ENCODE assay signal across 13 cellular contexts in genomic region chr3:160667452-160667851, GRCh38. TPM values are rescaled to one million over a fixed set of nuclear protein-coding genes. Genes with fewer than 3 reads are reported as not detected.
A peak's percentile ranks its signal among the peaks of the same experiment; 100 is the strongest.
DNase-seq lines count a peak whose midpoint lies in the region; ATAC-seq, FAIRE-seq and TF ChIP-seq lines count a peak whose summit lies in the region.
"Had no signal": no experiment of that assay in that cellular context is flagged by ENCODE, and none has a peak within 500 bp of the region (broad histone marks: within the 10 kb centered on the region; RNA-seq: fewer than 3 reads in every experiment).

No MANE protein-coding gene starts in this region.

- no peaks in the 10 kb centered on the region for H3K27me3 Mint-ChIP-seq in astrocyte (ENCODE audit: low read depth, unreplicated experiment)

- TF ChIP-seq CTCF in astrocyte (IDR thresholded peaks at IDR 0.05; ENCODE audit: insufficient read depth, low read depth, low read length) (no peak), GM10248 (IDR thresholded peaks at IDR 0.05; ENCODE audit: control extremely low read depth, extremely low read depth, low read depth, missing control alignments) (no peak)

- H3K36me3 ChIP-seq in astrocyte (ENCODE audit: insufficient read depth, low read length), result no peaks in the 10 kb centered on the region
- H3K36me3 ChIP-seq: upper lobe of right lung had no signal

- CTCF ChIA-PET in GM10248 (lab: Yijun Ruan, JAX), result interaction anchor here (0.8 to 1.8 kb wide), 2 partner anchors 11 to 274 kb away, joined by 3 to 6 read pairs; no protein-coding TSS in a partner anchor

- H2AFZ ChIP-seq in astrocyte (ENCODE audit: low read depth, low read length), result no peak overlapping the region

- no peak for FAIRE-seq in astrocyte (lab: Jason Lieb, UNC)

- peak overlapping the region; percentile 43 for H3K4me2 ChIP-seq in astrocyte (ENCODE audit: low read length)

- H3K4me1 Mint-ChIP-seq in astrocyte (ENCODE audit: low read depth, unreplicated experiment), result peaks cover 13% of the 10 kb centered on the region

- H3K4me3 ChIP-seq in astrocyte (ENCODE audit: insufficient read depth, low read depth, low read length), result no peak overlapping the region
- H3K4me3 ChIP-seq: upper lobe of right lung had no signal

- no peak overlapping the region for H3K27ac Mint-ChIP-seq in astrocyte (ENCODE audit: unreplicated experiment)

- no peaks in the 10 kb centered on the region for H3K9me3 Mint-ChIP-seq in astrocyte (ENCODE audit: unreplicated experiment)

- in situ Hi-C loops in ACHN (cut with HindIII; ENCODE audit: low pct_ligation_motif_present, low pct_unique_long_range_greater_than_20kb, low sequenced_read_pairs), result no loop called here

- H4K20me1 ChIP-seq in astrocyte (ENCODE audit: insufficient read depth, low read length), result no peaks in the 10 kb centered on the region

- ATAC-seq in GM18867 (IDR thresholded peaks at IDR 0.05; ENCODE audit: unreplicated experiment), result no peak
- ATAC-seq: upper lobe of right lung had no signal

- POLR2A ChIA-PET in GM10248 (lab: Yijun Ruan, JAX), result no interaction called here

- H3K4me3 Mint-ChIP-seq in astrocyte (ENCODE audit: unreplicated experiment), result no peak overlapping the region

- DNase-seq in ACHN (peak; percentile 19), HK-2 (ENCODE audit: unreplicated experiment) (peak; percentile 36), astrocyte (ENCODE audit: low read depth) (peak; percentile 79), kidney glomerular epithelial cell (lab: John Stamatoyannopoulos, UW) (peak; percentile 68), HuH-7.5 (ENCODE audit: low spot score) (no peak), GM10248 (ENCODE audit: extremely low spot score) (no peak), GOT3 (lab: John Stamatoyannopoulos, UW) (no peak)
- DNase-seq: activated CD8-positive, alpha-beta memory T cell treated with anti-CD3 and anti-CD28 coated beads, Interleukin-2, amount 50 U/mL, for 4 hours; GF-D8; NCI-H1092; Right ventricle myocardium superior; upper lobe of right lung had no signal

- no peaks in the 10 kb centered on the region for H3K79me2 ChIP-seq in astrocyte (ENCODE audit: insufficient read depth, low read length)

- no peaks in the 10 kb centered on the region for H3K36me3 Mint-ChIP-seq in astrocyte (ENCODE audit: low read depth, unreplicated experiment)

- H3K9ac ChIP-seq in astrocyte (ENCODE audit: low read length), result no peak overlapping the region

- H3K27me3 ChIP-seq in astrocyte (ENCODE audit: insufficient read depth, low read length), result no peaks in the 10 kb centered on the region
- H3K27me3 ChIP-seq: upper lobe of right lung had no signal

- H3K4me1 ChIP-seq in astrocyte (ENCODE audit: insufficient read depth, low read length), result peaks cover 25% of the 10 kb centered on the region
- H3K4me1 ChIP-seq: upper lobe of right lung had no signal

- H3K9me3 ChIP-seq in astrocyte (ENCODE audit: insufficient read depth, low read depth, low read length), result no peaks in the 10 kb centered on the region
- H3K9me3 ChIP-seq: upper lobe of right lung had no signal

- H3K27ac ChIP-seq in astrocyte (ENCODE audit: low read depth, low read length), result no peak overlapping the region
- H3K27ac ChIP-seq: upper lobe of right lung had no signal

RNA-seq across cellular contexts. Expression of gene ARL14, which starts 9.5 kb away (rescaled TPM):
- 0.16 and 0.22 TPM in 2 replicates for total RNA-seq in astrocyte
- total RNA-seq: Right ventricle myocardium superior, upper lobe of right lung had no signal

Comparison
In these comparisons a context has a peak if more than half of its experiments do, and no peak if none do; other contexts are left out.
1. DNase-seq: peak in ACHN (single experiment), HK-2 (single experiment), astrocyte (single experiment) and kidney glomerular epithelial cell (single experiment); none in HuH-7.5 (single experiment), GM10248 (single experiment) and GOT3 (single experiment).